In the genomic region with DNA sequence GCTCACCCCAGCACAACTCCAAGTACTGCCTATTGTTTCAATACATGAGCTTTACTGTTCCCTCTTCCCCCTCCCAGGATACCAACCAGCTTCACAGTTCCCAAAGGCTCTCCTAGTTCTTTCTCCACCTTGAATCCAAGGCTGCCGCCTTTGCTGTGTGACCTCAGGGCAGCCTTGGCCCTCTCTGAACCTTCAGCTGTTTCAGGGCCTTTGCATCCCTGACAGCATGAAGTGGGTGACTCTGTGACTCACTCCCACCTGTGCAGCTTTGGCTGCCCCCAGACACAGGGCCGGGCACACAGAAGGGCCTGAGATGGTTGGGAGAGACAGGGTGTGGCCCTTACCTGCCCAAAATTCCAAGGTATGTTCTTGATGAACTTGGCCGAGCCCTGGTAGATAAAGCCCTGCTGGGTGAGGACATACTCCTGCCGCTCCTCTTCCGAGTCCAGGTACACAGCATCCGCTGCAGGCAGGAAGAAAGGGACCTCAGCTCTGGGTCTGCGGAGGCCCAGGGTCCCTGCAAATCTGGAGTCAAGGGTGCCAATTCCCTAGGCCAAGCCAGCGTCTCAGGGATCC, we compare ENCODE assay signal across 31 cellular contexts. TPM values are rescaled to one million over a fixed set of nuclear protein-coding genes. Genes with fewer than 3 reads are reported as not detected.
DNase-seq lines count a peak whose midpoint lies in the region; ATAC-seq, FAIRE-seq and TF ChIP-seq lines count a peak whose summit lies in the region.
"Had no signal": no experiment of that assay in that cellular context is flagged by ENCODE, and none has a peak within 500 bp of the region (broad histone marks: within the 10 kb centered on the region; RNA-seq: fewer than 3 reads in every experiment).

No MANE protein-coding gene starts in this region.

- no peak for DNase-seq in Calu3
- DNase-seq in T-helper 17 cell = no peak
- peak; percentile 61 for DNase-seq in kidney
- peak; percentile 80 for DNase-seq in small intestine
- DNase-seq in activated CD4-positive, alpha-beta T cell treated with anti-CD3 and anti-CD28 coated beads for 4 hours = no peak
- no peak for DNase-seq in smooth muscle cell (lab: John Stamatoyannopoulos, UW; ENCODE audit: unreplicated experiment)
- no peak for DNase-seq in H54 (ENCODE audit: insufficient read length, low spot score)
- DNase-seq in occipital lobe (lab: John Stamatoyannopoulos, UW) = no peak
- DNase-seq: activated CD4-positive, alpha-beta memory T cell treated with anti-CD3 and anti-CD28 coated beads, Interleukin-2, amount 10 ng/mL, durations not matched to agents 7 days and 5 days; activated CD4-positive, alpha-beta T cell treated with anti-CD3 and anti-CD28 coated beads for 1 hour; activated CD8-positive, alpha-beta memory T cell treated with anti-CD3 and anti-CD28 coated beads, Interleukin-2, amount 50 U/mL, for 4 hours; activated naive CD4-positive, alpha-beta T cell; activated naive CD8-positive, alpha-beta T cell treated with anti-CD3 and anti-CD28 coated beads, Interleukin-2, amount 50 U/mL, for 24 hours; caudate nucleus; cortex of kidney; DND-41; foreskin fibroblast; GF-D8; mammary epithelial cell; NCI-H2107; NCI-H748 treated with DMSO at 0.1 percent for 48 hours; nephron progenitor cell; retina; spleen had no signal

- TF ChIP-seq CTCF in Calu3 (IDR thresholded peaks at IDR 0.05; ENCODE audit: unreplicated experiment) = no peak
- TF ChIP-seq CTCF in kidney (IDR thresholded peaks at IDR 0.05; ENCODE audit: borderline replicate concordance, extremely low read depth, insufficient read depth) = no peak
- no peak for TF ChIP-seq CTCF in smooth muscle cell (IDR thresholded peaks at IDR 0.05; ENCODE audit: borderline replicate concordance, insufficient read depth, poor library complexity, severe bottlenecking)

- H3K9ac ChIP-seq in kidney (ENCODE audit: low read length in 2 of 2) (peak overlapping the region in 1 of 2 donors; percentile 54), smooth muscle cell (ENCODE audit: low read depth) (no peak overlapping the region)

- no peak overlapping the region for H2AFZ ChIP-seq in smooth muscle cell (ENCODE audit: low read depth)

- no peak overlapping the region for H3K4me3 Mint-ChIP-seq in Calu3 (ENCODE audit: low read depth, unreplicated experiment)
- H3K4me3 Mint-ChIP-seq in T-helper 17 cell = no peak overlapping the region
- H3K4me3 Mint-ChIP-seq: activated CD4-positive, alpha-beta memory T cell treated with anti-CD3 and anti-CD28 coated beads, Interleukin-2, amount 10 ng/mL, durations not matched to agents 7 days and 5 days; activated naive CD8-positive, alpha-beta T cell treated with anti-CD3 and anti-CD28 coated beads, Interleukin-2, amount 50 U/mL, for 24 hours; nephron progenitor cell had no signal

- no peaks in the 10 kb centered on the region for H3F3A ChIP-seq in smooth muscle cell (ENCODE audit: low read depth)

- H3K27me3 Mint-ChIP-seq in Calu3 (ENCODE audit: unreplicated experiment) (no peaks in the 10 kb centered on the region), T-helper 17 cell (peaks cover 22% of the 10 kb centered on the region)
- H3K27me3 Mint-ChIP-seq: IgD-negative memory B cell had no signal

- H3K79me2 ChIP-seq in smooth muscle cell (ENCODE audit: low read depth) = no peaks in the 10 kb centered on the region

- H3K9me3 Mint-ChIP-seq in Calu3 (ENCODE audit: low read depth, unreplicated experiment) = no peaks in the 10 kb centered on the region
- H3K9me3 Mint-ChIP-seq: activated CD4-positive, alpha-beta memory T cell treated with anti-CD3 and anti-CD28 coated beads, Interleukin-2, amount 10 ng/mL, durations not matched to agents 7 days and 5 days; activated naive CD8-positive, alpha-beta T cell treated with anti-CD3 and anti-CD28 coated beads, Interleukin-2, amount 50 U/mL, for 24 hours; IgD-negative memory B cell; nephron progenitor cell had no signal

- H3K4me1 Mint-ChIP-seq in Calu3 (ENCODE audit: low read depth, unreplicated experiment) = peaks cover 69% of the 10 kb centered on the region
- peaks cover 8% of the 10 kb centered on the region for H3K4me1 Mint-ChIP-seq in T-helper 17 cell

- H3K27ac Mint-ChIP-seq in Calu3 (ENCODE audit: unreplicated experiment) (peak overlapping the region; percentile 88), T-helper 17 cell (peak overlapping the region; percentile 37)
- H3K27ac Mint-ChIP-seq: activated CD4-positive, alpha-beta memory T cell treated with anti-CD3 and anti-CD28 coated beads, Interleukin-2, amount 10 ng/mL, durations not matched to agents 7 days and 5 days; activated naive CD8-positive, alpha-beta T cell treated with anti-CD3 and anti-CD28 coated beads, Interleukin-2, amount 50 U/mL, for 24 hours had no signal

- H3K4me2 ChIP-seq in smooth muscle cell = no peak overlapping the region

- H3K36me3 Mint-ChIP-seq in Calu3 (ENCODE audit: insufficient read depth, unreplicated experiment) = peaks cover 94% of the 10 kb centered on the region
- no peaks in the 10 kb centered on the region for H3K36me3 Mint-ChIP-seq in T-helper 17 cell (ENCODE audit: low read depth)

- CTCF ChIA-PET in Calu3 (lab: Charles Lee) = interaction anchor here (0.5 kb wide), 1 partner anchor 1232 kb away, joined by 5 read pairs; no protein-coding TSS in a partner anchor

- TF ChIP-seq POLR2A in H54 (IDR thresholded peaks at IDR 0.05; ENCODE audit: low read depth, low read length) = no peak

- peaks cover 2 to 7% of the 10 kb centered on the region in 2 donors for H3K36me3 ChIP-seq in kidney (ENCODE audit: control insufficient read depth in 1 of 2, insufficient read depth in 2 of 2, low read length in 2 of 2)
- no peaks in the 10 kb centered on the region for H3K36me3 ChIP-seq in small intestine (ENCODE audit: control insufficient read depth in 2 of 2, insufficient read depth in 2 of 2, low read length in 2 of 2)
- no peaks in the 10 kb centered on the region for H3K36me3 ChIP-seq in smooth muscle cell (ENCODE audit: low read depth)
- H3K36me3 ChIP-seq: BLaER1, pancreas, tibial nerve had no signal

- intact Hi-C loops in Calu3 (cut with micrococcal nuclease; ENCODE audit: unreplicated experiment) = no loop called here
- intact Hi-C loops in kidney (cut with DNase I) = no loop called here

- BruUV-seq in Calu3 (replicated peaks; lab: Mats Ljungman, UMichigan) = no TSS peak

- FAIRE-seq in kidney (lab: Jason Lieb, UNC) (no peak), small intestine (lab: Jason Lieb, UNC) (no peak), H54 (lab: Jason Lieb, UNC) (no peak)
- FAIRE-seq: astrocyte, pancreas had no signal

- H3K4me3 ChIP-seq in kidney (ENCODE audit: low read length in 2 of 2) (no peak overlapping the region), small intestine (ENCODE audit: low read depth in 1 of 2, low read length in 2 of 2) (no peak overlapping the region), smooth muscle cell (no peak overlapping the region)
- H3K4me3 ChIP-seq: BLaER1, pancreas, spleen, tibial nerve had no signal

- H3K9me3 ChIP-seq in T-helper 17 cell (ENCODE audit: control insufficient read depth, low read length, poor library complexity, severe bottlenecking) (no peaks in the 10 kb centered on the region), kidney (ENCODE audit: control insufficient read depth in 1 of 2, low read length in 2 of 2) (no peaks in the 10 kb centered on the region), small intestine (ENCODE audit: control insufficient read depth, low read depth) (no peaks in the 10 kb centered on the region), smooth muscle cell (replicated peaks; ENCODE audit: low read depth) (no peaks in the 10 kb centered on the region)
- H3K9me3 ChIP-seq: BLaER1, pancreas, spleen, tibial nerve had no signal

- H3K27me3 ChIP-seq in small intestine (ENCODE audit: control insufficient read depth in 2 of 2, insufficient read depth in 2 of 2, low read length in 2 of 2) (no peaks in the 10 kb centered on the region), smooth muscle cell (ENCODE audit: low read depth) (no peaks in the 10 kb centered on the region)
- H3K27me3 ChIP-seq: BLaER1, pancreas, spleen, tibial nerve had no signal

- ATAC-seq in T-helper 17 cell = no peak
- ATAC-seq: activated naive CD8-positive, alpha-beta T cell treated with anti-CD3 and anti-CD28 coated beads, Interleukin-2, amount 50 U/mL, for 24 hours; esophagus mucosa; HCT116 had no signal

- no peak overlapping the region for H3K27ac ChIP-seq in kidney (ENCODE audit: low read depth in 2 of 2, low read length in 2 of 2)
- H3K27ac ChIP-seq in small intestine (ENCODE audit: low read depth in 1 of 2, low read length in 1 of 2) = peak overlapping the region; percentile 90 to 96
- no peak overlapping the region for H3K27ac ChIP-seq in smooth muscle cell (ENCODE audit: low read depth)

- WGBS in small intestine, 3 donors = 22 to 69% (median 37%) methylated on average over 8 of the region's 8 CpGs
- WGBS in smooth muscle cell (ENCODE audit: low lambda C conversion rate) = 96% methylated on average over 8 of the region's 8 CpGs

- H3K4me1 ChIP-seq in kidney (ENCODE audit: control insufficient read depth in 1 of 2, insufficient read depth in 1 of 2, low read depth in 1 of 2, low read length in 2 of 2) = peaks cover 18 to 32% of the 10 kb centered on the region in 2 donors
- H3K4me1 ChIP-seq in small intestine (ENCODE audit: control insufficient read depth in 2 of 2, insufficient read depth in 1 of 2, low read depth in 1 of 2, low read length in 1 of 2) = peaks cover 3 to 7% of the 10 kb centered on the region in 2 donors
- no peaks in the 10 kb centered on the region for H3K4me1 ChIP-seq in smooth muscle cell (ENCODE audit: low read depth)

- no peaks in the 10 kb centered on the region for H4K20me1 ChIP-seq in smooth muscle cell (ENCODE audit: low read depth)
- H4K20me1 ChIP-seq: BLaER1 had no signal

RNA-seq across cellular contexts. Expression of a gene that starts 14.4 kb away (rescaled TPM):
- total RNA-seq in Calu3 (2022) = 261 and 311 TPM in 2 replicates
- under 1 TPM; 0.37 to 0.76 TPM for total RNA-seq in T-helper 17 cell
- 611 TPM for total RNA-seq in kidney
- 44.6 TPM for polyA plus RNA-seq in kidney (ENCODE audit: insufficient read depth, low read depth, low replicate concordance)
- 10 to 100 TPM; 19.7 to 92.7 (median 25.5) TPM for polyA plus RNA-seq in small intestine
- 53.6 and 72.0 TPM in 2 replicates for total RNA-seq in smooth muscle cell
- 41.7 and 85.6 TPM in 2 replicates for polyA plus RNA-seq in smooth muscle cell
- 3.7 TPM for total RNA-seq in occipital lobe

Comparison
In these comparisons a context has a peak if more than half of its experiments do, and no peak if none do; other contexts are left out.
1. DNase-seq: peak in kidney (single experiment) and small intestine (single experiment); none in Calu3 (single experiment), T-helper 17 cell (0 of 3), activated CD4-positive, alpha-beta T cell treated with anti-CD3 and anti-CD28 coated beads for 4 hours (0 of 2), smooth muscle cell (single experiment), H54 (single experiment) and occipital lobe (single experiment).
2. H3K27ac ChIP-seq: peak in small intestine (2 of 2); none in kidney (0 of 2) and smooth muscle cell (single experiment).
3. RNA of a gene that starts 14.4 kb away (total RNA-seq): 611 TPM in kidney (single experiment), 261 to 311 TPM in Calu3 and 53.6 to 72.0 TPM in smooth muscle cell; 3.7 TPM in occipital lobe (single experiment) and 0.37 to 0.76 TPM in T-helper 17 cell; every median in the first group is over 10 times any median in the second.